22 cellular contexts compared by ENCODE assay signal in genomic region chr12:89288959-89289358, GRCh38.
DNase-seq lines count a peak whose midpoint lies in the region; ATAC-seq, FAIRE-seq and TF ChIP-seq lines count a peak whose summit lies in the region.
"Had no signal": no experiment of that assay in that cellular context is flagged by ENCODE, and none has a peak within 500 bp of the region (broad histone marks: within the 10 kb centered on the region; RNA-seq: fewer than 3 reads in every experiment).

No MANE protein-coding gene starts in this region.

- H3K9me2 ChIP-seq in GM23248 (ENCODE audit: insufficient read depth) = no peaks in the 10 kb centered on the region
- H3K9me2 ChIP-seq in Karpas-422 (replicated peaks; ENCODE audit: insufficient read depth, low read length) = no peaks in the 10 kb centered on the region

- H3K9me3 ChIP-seq in GM23248 (ENCODE audit: low read depth) (no peaks in the 10 kb centered on the region), Karpas-422 (ENCODE audit: low read length) (no peaks in the 10 kb centered on the region), K562 (replicated peaks; ENCODE audit: control insufficient read depth, insufficient read depth, low read depth, low read length) (no peaks in the 10 kb centered on the region), kidney (ENCODE audit: control insufficient read depth in 1 of 2, low read length in 2 of 2) (no peaks in the 10 kb centered on the region)

- H3K36me3 ChIP-seq in GM23248 (ENCODE audit: low read depth) = no peaks in the 10 kb centered on the region
- no peaks in the 10 kb centered on the region for H3K36me3 ChIP-seq in Karpas-422 (ENCODE audit: insufficient read depth, low read length)
- H3K36me3 ChIP-seq in K562 (ENCODE audit: control insufficient read depth, insufficient read depth, low read length) = no peaks in the 10 kb centered on the region
- no peaks in the 10 kb centered on the region for H3K36me3 ChIP-seq in kidney (ENCODE audit: control insufficient read depth in 1 of 2, insufficient read depth in 2 of 2, low read length in 2 of 2)

- no peak for TF ChIP-seq POLR2A in K562 (conservative IDR thresholded peaks at IDR 0.05)

- H3K4me3 ChIP-seq in GM23248 = no peak overlapping the region
- no peak overlapping the region for H3K4me3 ChIP-seq in Karpas-422 (ENCODE audit: low read length)
- H3K4me3 ChIP-seq in K562 = no peak overlapping the region
- H3K4me3 ChIP-seq in fibroblast of pulmonary artery (replicated peaks; ENCODE audit: low read depth, low read length) = no peak overlapping the region
- no peak overlapping the region for H3K4me3 ChIP-seq in kidney (ENCODE audit: low read length in 2 of 2)

- no peak overlapping the region for H2AFZ ChIP-seq in GM23248
- no peak overlapping the region for H2AFZ ChIP-seq in Karpas-422 (ENCODE audit: low read length)
- no peak overlapping the region for H2AFZ ChIP-seq in K562 (ENCODE audit: low read depth, low read length)

- H3K4me2 ChIP-seq in GM23248 (ENCODE audit: unreplicated experiment) = no peak overlapping the region
- H3K4me2 ChIP-seq in Karpas-422 (ENCODE audit: low read depth, low read length, poor library complexity, severe bottlenecking) = no peak overlapping the region
- no peak overlapping the region for H3K4me2 ChIP-seq in K562 (ENCODE audit: insufficient read depth, low read length)

- TF ChIP-seq CTCF in K562 (IDR thresholded peaks at IDR 0.05 in 2 of 3, conservative IDR thresholded peaks at IDR 0.05 in 1 of 3; ENCODE audit: insufficient read depth in 2 of 3, low read depth in 1 of 3, low read length in 3 of 3) = no peak
- no peak for TF ChIP-seq CTCF in fibroblast of pulmonary artery (IDR thresholded peaks at IDR 0.05; ENCODE audit: low read length, missing control alignments)
- no peak for TF ChIP-seq CTCF in kidney (IDR thresholded peaks at IDR 0.05; ENCODE audit: borderline replicate concordance, extremely low read depth, insufficient read depth)

- POLR2A ChIA-PET in K562 (lab: Yijun Ruan, JAX) = no interaction called here

- in situ Hi-C loops in GM23248 (cut with MboI) = no loop called here
- in situ Hi-C loops in K562 (cut with MboI) = no loop called here

- FAIRE-seq in K562 (lab: Jason Lieb, UNC) (no peak), kidney (lab: Jason Lieb, UNC) (no peak)
- FAIRE-seq: G401.6, HTR-8/SVneo had no signal

- no peaks in the 10 kb centered on the region for H3K79me2 ChIP-seq in GM23248 (ENCODE audit: insufficient read depth)
- no peaks in the 10 kb centered on the region for H3K79me2 ChIP-seq in Karpas-422 (ENCODE audit: low read length)
- no peaks in the 10 kb centered on the region for H3K79me2 ChIP-seq in K562 (ENCODE audit: control insufficient read depth, insufficient read depth, low read length)

- CTCF ChIA-PET in K562 (lab: Yijun Ruan, JAX; ENCODE audit: low intra/inter-chr PET ratio) = no interaction called here

- H3K27ac ChIP-seq in GM23248 (no peak overlapping the region), Karpas-422 (ENCODE audit: low read length) (no peak overlapping the region), K562 (ENCODE audit: extremely low read depth, low read depth, low read length) (no peak overlapping the region), kidney (ENCODE audit: low read depth in 2 of 2, low read length in 2 of 2) (no peak overlapping the region)

- H3K27me3 ChIP-seq in GM23248 (replicated peaks; ENCODE audit: insufficient read depth) = no peaks in the 10 kb centered on the region
- no peaks in the 10 kb centered on the region for H3K27me3 ChIP-seq in Karpas-422 (ENCODE audit: low read length)
- H3K27me3 ChIP-seq in K562 (ENCODE audit: control insufficient read depth in 2 of 2, insufficient read depth in 2 of 2, low read length in 2 of 2) = no peaks in the 10 kb centered on the region

- no peaks in the 10 kb centered on the region for H3K4me1 ChIP-seq in GM23248 (ENCODE audit: insufficient read depth)
- H3K4me1 ChIP-seq in Karpas-422 (ENCODE audit: low read length) = peaks cover 31% of the 10 kb centered on the region
- no peaks in the 10 kb centered on the region for H3K4me1 ChIP-seq in K562 (replicated peaks in 1 of 2; ENCODE audit: control insufficient read depth in 2 of 2, insufficient read depth in 2 of 2, low read length in 2 of 2)
- no peaks in the 10 kb centered on the region for H3K4me1 ChIP-seq in kidney (ENCODE audit: control insufficient read depth in 1 of 2, insufficient read depth in 1 of 2, low read depth in 1 of 2, low read length in 2 of 2)

- H3K9me1 ChIP-seq in K562 (ENCODE audit: control insufficient read depth, insufficient read depth, low read length) = no peaks in the 10 kb centered on the region

- TF ChIP-seq EP300 in K562 (IDR thresholded peaks at IDR 0.05; ENCODE audit: low read length) = no peak

- no peak for TF ChIP-seq RAD21 in K562 (CRISPR knock-in tag; conservative IDR thresholded peaks at IDR 0.05 in 1 of 2, IDR thresholded peaks at IDR 0.05 in 1 of 2)

- no TSS peak for BruUV-seq in K562 (replicated peaks; lab: Mats Ljungman, UMichigan)

- no peaks in the 10 kb centered on the region for H4K20me1 ChIP-seq in GM23248 (ENCODE audit: insufficient read depth)
- no peaks in the 10 kb centered on the region for H4K20me1 ChIP-seq in Karpas-422 (ENCODE audit: insufficient read depth, low read depth, low read length)
- H4K20me1 ChIP-seq in K562 (replicated peaks; ENCODE audit: control insufficient read depth, insufficient read depth, low read length) = no peaks in the 10 kb centered on the region

- no peak overlapping the region for H3K9ac ChIP-seq in GM23248
- H3K9ac ChIP-seq in Karpas-422 (ENCODE audit: low read length) = no peak overlapping the region
- H3K9ac ChIP-seq in K562 (ENCODE audit: insufficient read depth in 1 of 2, low read depth in 2 of 2, low read length in 2 of 2) = no peak overlapping the region
- H3K9ac ChIP-seq in kidney (ENCODE audit: low read length in 2 of 2) = no peak overlapping the region

- DNase-seq in GM23248 = peak; percentile 13
- DNase-seq in Karpas-422 = peak; percentile 38
- no peak for DNase-seq in K562 (ENCODE audit: extremely low read depth in 1 of 4, low spot score in 3 of 4)
- peak; percentile 6 for DNase-seq in fibroblast of pulmonary artery (ENCODE audit: low read depth)
- DNase-seq in kidney = no peak
- DNase-seq in Right ventricle myocardium inferior (ENCODE audit: missing footprints) = no peak
- no peak for DNase-seq in activated CD4-positive, alpha-beta T cell treated with anti-CD3 and anti-CD28 coated beads, Interleukin-2, amount 50 U/mL, for 1 hour
- DNase-seq: C1 segment of cervical spinal cord; CD4-positive, alpha-beta memory T cell; COR-L47; H7; KBM-7; MM.1S; NCI-H1417; NCI-H1694; NCI-H2029 treated with DMSO at 0.1 percent for 48 hours; NCI-H2227 treated with DMSO at 0.1 percent for 48 hours; NCI-H526 treated with DMSO at 0.1 percent for 48 hours had no signal

- no peak for ATAC-seq in K562
- no peak for ATAC-seq in Right ventricle myocardium inferior
- no peak for ATAC-seq in HG02798 (IDR thresholded peaks at IDR 0.05; ENCODE audit: poor library complexity, unreplicated experiment)
- ATAC-seq: Panc1 had no signal

- intact Hi-C loops in K562 (cut with micrococcal nuclease) = no loop called here
- intact Hi-C loops in kidney (cut with DNase I) = no loop called here
- intact Hi-C loops in Right ventricle myocardium inferior (cut with DNase I) = no loop called here

- H3F3A ChIP-seq in GM23248 (ENCODE audit: insufficient read depth) = no peaks in the 10 kb centered on the region

TF ChIP-seq in K562, 482 proteins besides CTCF, POLR2A, EP300 and RAD21:
- TF ChIP-seq CEBPG (CRISPR knock-in tag; IDR thresholded peaks at IDR 0.05) = no peak
- peak; percentile 42 to 48 for TF ChIP-seq CEBPG (tag; conservative IDR thresholded peaks at IDR 0.05 in 1 of 2, IDR thresholded peaks at IDR 0.05 in 1 of 2)
- no peak for TF ChIP-seq SMARCB1 (IDR thresholded peaks at IDR 0.05; ENCODE audit: insufficient read length, low read depth)

Comparison
In these comparisons a context has a peak if more than half of its experiments do, and no peak if none do; other contexts are left out.
1. DNase-seq: peak in GM23248 (single experiment), Karpas-422 (single experiment) and fibroblast of pulmonary artery (single experiment); none in K562 (0 of 4), kidney (single experiment), Right ventricle myocardium inferior (single experiment) and activated CD4-positive, alpha-beta T cell treated with anti-CD3 and anti-CD28 coated beads, Interleukin-2, amount 50 U/mL, for 1 hour (single experiment).